14 cellular contexts compared by ENCODE assay signal in genomic region chr19:15173746-15174404, GRCh38. TPM values are rescaled to one million over a fixed set of nuclear protein-coding genes. Genes with fewer than 3 reads are reported as not detected.
DNase-seq lines count a peak whose midpoint lies in the region; ATAC-seq, FAIRE-seq and TF ChIP-seq lines count a peak whose summit lies in the region.
"Had no signal": no experiment of that assay in that cellular context is flagged by ENCODE, and none has a peak within 500 bp of the region (broad histone marks: within the 10 kb centered on the region; RNA-seq: fewer than 3 reads in every experiment).

No MANE protein-coding gene starts in this region.

- POLR2A ChIA-PET in H1 (lab: Charles Lee; ENCODE audit: partially characterized antibody): interaction anchor here (1.0 to 1.1 kb wide), 2 partner anchors 11 to 17 kb away, joined by 3 to 4 read pairs; no protein-coding TSS in a partner anchor

- no peak overlapping the region for H3K4me3 ChIP-seq in H1 (ENCODE audit: extremely low read depth in 1 of 4, insufficient read depth in 2 of 4, low read depth in 3 of 4, low read length in 4 of 4)
- H3K4me3 ChIP-seq: psoas muscle had no signal

- no peak overlapping the region for H3K23ac ChIP-seq in H1 (ENCODE audit: insufficient read length)

- H3K9ac ChIP-seq in H1 (replicated peaks in 1 of 4; ENCODE audit: extremely low read depth in 1 of 4, low read depth in 3 of 4, low read length in 3 of 4): no peak overlapping the region

- H3K79me2 ChIP-seq in H1 (ENCODE audit: control insufficient read depth in 1 of 2, insufficient read depth in 2 of 2, low read length in 2 of 2): no peaks in the 10 kb centered on the region

- H2BK12ac ChIP-seq in H1 (ENCODE audit: low read depth, low read length): no peak overlapping the region

- no peaks in the 10 kb centered on the region for H3K9me3 ChIP-seq in H1 (ENCODE audit: insufficient read depth in 2 of 2, low read depth in 1 of 2, low read length in 1 of 2)
- H3K9me3 ChIP-seq: psoas muscle had no signal

- H2AFZ ChIP-seq in H1 (ENCODE audit: low read length): no peak overlapping the region

- peaks cover 0 to 5% (median 3%) of the 10 kb centered on the region in 4 experiments; a peak in 2 of 7 replicates for H3K4me1 ChIP-seq in H1 (replicated peaks in 1 of 4; ENCODE audit: control insufficient read depth in 3 of 4, insufficient read depth in 4 of 4, low read length in 3 of 4)

- H4K20me1 ChIP-seq in H1 (replicated peaks in 1 of 2; ENCODE audit: control insufficient read depth in 1 of 2, insufficient read depth in 2 of 2, low read length in 2 of 2): peaks cover 6 to 14% of the 10 kb centered on the region in 2 experiments

- TF ChIP-seq RAD21 in H1 (IDR thresholded peaks at IDR 0.05 in 1 of 2, conservative IDR thresholded peaks at IDR 0.05 in 1 of 2; ENCODE audit: low read depth in 2 of 2, low read length in 2 of 2): peak in 1 of 2 experiments; percentile 22; a peak in 1 of 4 replicates

- H3K56ac ChIP-seq in H1 (replicated peaks; ENCODE audit: insufficient read length, low read depth, low read length): no peak overlapping the region

- H4K5ac ChIP-seq in H1 (ENCODE audit: insufficient read length, low read depth, low read length): no peak overlapping the region

- no peak overlapping the region for H3K4ac ChIP-seq in H1 (replicated peaks; ENCODE audit: insufficient read length, low read depth, low read length)

- H2AK5ac ChIP-seq in H1 (ENCODE audit: low read depth, low read length): no peak overlapping the region

- H4K91ac ChIP-seq in H1 (replicated peaks; ENCODE audit: insufficient read length, low read length): no peak overlapping the region

- ATAC-seq in HG03520 (IDR thresholded peaks at IDR 0.05; ENCODE audit: unreplicated experiment): no peak
- ATAC-seq in GM21367 (IDR thresholded peaks at IDR 0.05; ENCODE audit: unreplicated experiment): no peak
- no peak for ATAC-seq in HG02763 (IDR thresholded peaks at IDR 0.05; ENCODE audit: unreplicated experiment)
- ATAC-seq: psoas muscle had no signal

- DNase-seq in ACHN: peak; percentile 30
- peak; percentile 86 for DNase-seq in NCI-H82 (lab: John Stamatoyannopoulos, UW)
- DNase-seq in H1 (ENCODE audit: low read depth in 1 of 2, low spot score in 2 of 2): no peak
- no peak for DNase-seq in NCI-H774 (lab: John Stamatoyannopoulos, UW)
- DNase-seq: COR-L47; effector CD4-positive, alpha-beta T cell; NCI-H1092; psoas muscle had no signal

- H2BK120ac ChIP-seq in H1 (replicated peaks; ENCODE audit: low read depth, low read length): no peak overlapping the region

- CTCF ChIA-PET in H1 (lab: Charles Lee; ENCODE audit: partially characterized antibody): interaction anchor here (0.6 to 2.3 kb wide), 16 partner anchors 8 to 92 kb away, joined by 3 to 10 read pairs (median 4); partner anchors contain the start of gene OR1I1

- no peak overlapping the region for H3K27ac ChIP-seq in H1 (ENCODE audit: low read depth, low read length)
- H3K27ac ChIP-seq: psoas muscle had no signal

- no peak overlapping the region for H3K4me2 ChIP-seq in H1 (ENCODE audit: insufficient read depth in 1 of 2, low read depth in 2 of 2, low read length in 2 of 2)

- peaks cover 3% of the 10 kb centered on the region; the same call in 1 of the 2 replicates for H3K23me2 ChIP-seq in H1 (ENCODE audit: low read depth, low read length)

- no peak overlapping the region for H3K18ac ChIP-seq in H1 (ENCODE audit: extremely low read depth, low read length)

- TF ChIP-seq POLR2A in H1 (IDR thresholded peaks at IDR 0.05; ENCODE audit: control extremely low read depth in 1 of 2, low read depth in 2 of 2, low read length in 2 of 2): no peak

- H2BK5ac ChIP-seq in H1 (ENCODE audit: low read depth, low read length): no peak overlapping the region

- H3K36me3 ChIP-seq in H1 (ENCODE audit: control insufficient read depth in 2 of 4, insufficient read depth in 4 of 4, low read length in 3 of 4): peaks cover 9 to 54% (median 27%) of the 10 kb centered on the region in 4 experiments; a peak in 7 of 8 replicates

- no peak for FAIRE-seq in H1 (lab: Jason Lieb, UNC)
- FAIRE-seq: islet of Langerhans had no signal

- H3K27me3 ChIP-seq in H1 (replicated peaks in 1 of 4; ENCODE audit: control insufficient read depth in 3 of 4, extremely low read depth in 1 of 4, insufficient read depth in 3 of 4, low read length in 3 of 4): no peaks in the 10 kb centered on the region

- TF ChIP-seq CTCF in GM12873 (IDR thresholded peaks at IDR 0.05; ENCODE audit: insufficient read depth, low read depth, low read length, missing control alignments) (peak; percentile 22), H1 (IDR thresholded peaks at IDR 0.05; ENCODE audit: control extremely low read depth in 1 of 3, insufficient read depth in 1 of 3, low read depth in 1 of 3, low read length in 3 of 3) (peak; percentile 34 to 60 (median 47))

- no peak overlapping the region for H2BK20ac ChIP-seq in H1 (ENCODE audit: low read length)

- H3K79me1 ChIP-seq in H1 (ENCODE audit: low read depth, low read length): no peaks in the 10 kb centered on the region

- H2BK15ac ChIP-seq in H1 (ENCODE audit: low read length): no peak overlapping the region

- H3K14ac ChIP-seq in H1 (ENCODE audit: insufficient read length): no peak overlapping the region

- WGBS in H1 (ENCODE audit: extremely low coverage in 1 of 2, insufficient coverage in 1 of 2, insufficient read length in 1 of 2, insufficient replicate concordance in 2 of 2, low coverage in 1 of 2, low lambda C conversion rate in 2 of 2, missing lambda C conversion rate in 1 of 2), 2 experiments: 93% methylated on average over 37 of the region's 37 CpGs; no CpG with 5 or more reads in 1 of the 2 experiments

- TF ChIP-seq EP300 in H1 (IDR thresholded peaks at IDR 0.05; ENCODE audit: borderline replicate concordance in 1 of 2, low read depth in 2 of 2, low read length in 2 of 2): no peak

- no peak overlapping the region for H4K8ac ChIP-seq in H1 (ENCODE audit: extremely low read depth, insufficient read depth, low read length)

- in situ Hi-C loops in ACHN (cut with HindIII; ENCODE audit: low pct_ligation_motif_present, low pct_unique_long_range_greater_than_20kb, low sequenced_read_pairs): no loop called here

TF ChIP-seq in H1, 55 proteins besides CTCF, POLR2A, EP300 and RAD21 (continues in another document):
- TF ChIP-seq HDAC2 (IDR thresholded peaks at IDR 0.05; ENCODE audit: borderline replicate concordance in 1 of 2, low read depth in 2 of 2, low read length in 2 of 2): no peak
- no peak for TF ChIP-seq PHF8 (conservative IDR thresholded peaks at IDR 0.05; ENCODE audit: low read depth, low read length)
- no peak for TF ChIP-seq RNF2 (IDR thresholded peaks at IDR 0.05; ENCODE audit: borderline replicate concordance, low read depth, low read length, missing control alignments, poor library complexity, severe bottlenecking)
- TF ChIP-seq RBBP5 (IDR thresholded peaks at IDR 0.05; ENCODE audit: borderline replicate concordance, low read depth, low read length): no peak
- TF ChIP-seq ATF2 (IDR thresholded peaks at IDR 0.05; ENCODE audit: low read length): no peak
- TF ChIP-seq RFX5 (IDR thresholded peaks at IDR 0.05; ENCODE audit: borderline replicate concordance, low read depth, low read length): no peak
- TF ChIP-seq POLR2AphosphoS5 (IDR thresholded peaks at IDR 0.05; ENCODE audit: low read depth, low read length): no peak
- TF ChIP-seq BACH1 (IDR thresholded peaks at IDR 0.05; ENCODE audit: low read length): no peak
- TF ChIP-seq, protein P1, sequence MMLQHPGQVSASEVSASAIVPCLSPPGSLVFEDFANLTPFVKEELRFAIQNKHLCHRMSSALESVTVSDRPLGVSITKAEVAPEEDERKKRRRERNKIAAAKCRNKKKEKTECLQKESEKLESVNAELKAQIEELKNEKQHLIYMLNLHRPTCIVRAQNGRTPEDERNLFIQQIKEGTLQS (IDR thresholded peaks at IDR 0.05; ENCODE audit: insufficient read depth, low read depth, low read length): no peak
- TF ChIP-seq, protein P2, sequence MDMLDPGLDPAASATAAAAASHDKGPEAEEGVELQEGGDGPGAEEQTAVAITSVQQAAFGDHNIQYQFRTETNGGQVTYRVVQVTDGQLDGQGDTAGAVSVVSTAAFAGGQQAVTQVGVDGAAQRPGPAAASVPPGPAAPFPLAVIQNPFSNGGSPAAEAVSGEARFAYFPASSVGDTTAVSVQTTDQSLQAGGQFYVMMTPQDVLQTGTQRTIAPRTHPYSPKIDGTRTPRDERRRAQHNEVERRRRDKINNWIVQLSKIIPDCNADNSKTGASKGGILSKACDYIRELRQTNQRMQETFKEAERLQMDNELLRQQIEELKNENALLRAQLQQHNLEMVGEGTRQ (IDR thresholded peaks at IDR 0.05; ENCODE audit: low read length): no peak

RNA-seq across cellular contexts. Expression of gene NOTCH3, which starts 26.9 kb away (rescaled TPM):
- 107 and 111 TPM in 2 replicates for total RNA-seq in H1 (2021; fragmentation: NEBNext Ultra II Directional; extraction: Animal tissue kit (Norgen Biotek cat#: 25700))
- 37.5 and 65.9 TPM in 2 replicates for polyA plus RNA-seq in H1 (2011; rRNA removed)
- 27.5 TPM for polyA plus RNA-seq in H1 (2011; cell fraction: cytosol; rRNA removed)
- 90.3 TPM for polyA plus RNA-seq in H1 (2011; cell fraction: nucleus; rRNA removed)
- 38.0 to 79.1 TPM (median 69.0 TPM) in 4 replicates for polyA plus RNA-seq in H1 (2012, experiment 1 of 2)
- polyA plus RNA-seq in H1 (2012, experiment 2 of 2): 38.3 TPM
- 77.9 TPM for polyA plus RNA-seq in H1 (2013, experiment 1 of 2)
- polyA plus RNA-seq in H1 (2013, experiment 2 of 2): 64.5 TPM
- polyA minus RNA-seq in H1 (2011; rRNA and poly(A)+ RNA removed): 117 and 119 TPM in 2 replicates
- 145 TPM for polyA minus RNA-seq in H1 (2011; cell fraction: cytosol; rRNA and poly(A)+ RNA removed)
- 87.8 TPM for polyA minus RNA-seq in H1 (2011; cell fraction: nucleus; rRNA and poly(A)+ RNA removed)
- total RNA-seq: T-helper 1 cell treated with Interleukin-12 subunit alpha and Interleukin-12 subunit beta and Interleukin-4 antibody, amounts not matched to agents 30 ng/mL and 1 ng/mL, for 36 hours had no signal

RNA-seq across cellular contexts. Expression of gene EPHX3, which starts 58.4 kb away (rescaled TPM):
- total RNA-seq in H1 (2021; fragmentation: NEBNext Ultra II Directional; extraction: Animal tissue kit (Norgen Biotek cat#: 25700)): 30.2 and 30.9 TPM in 2 replicates
- 47.6 and 67.5 TPM in 2 replicates for polyA plus RNA-seq in H1 (2011; rRNA removed)
- 24.1 TPM for polyA plus RNA-seq in H1 (2011; cell fraction: cytosol; rRNA removed)
- polyA plus RNA-seq in H1 (2011; cell fraction: nucleus; rRNA removed): 51.8 TPM
- polyA plus RNA-seq in H1 (2012, experiment 1 of 2): 25.8 to 35.8 TPM (median 34.5 TPM) in 4 replicates
- polyA plus RNA-seq in H1 (2012, experiment 2 of 2): 44.5 TPM
- 39.3 TPM for polyA plus RNA-seq in H1 (2013, experiment 1 of 2)
- polyA plus RNA-seq in H1 (2013, experiment 2 of 2): 42.0 TPM
- polyA minus RNA-seq in H1 (2011; rRNA and poly(A)+ RNA removed): 25.4 and 38.4 TPM in 2 replicates
- 11.8 TPM for polyA minus RNA-seq in H1 (2011; cell fraction: cytosol; rRNA and poly(A)+ RNA removed)
- 14.0 TPM for polyA minus RNA-seq in H1 (2011; cell fraction: nucleus; rRNA and poly(A)+ RNA removed)
- total RNA-seq: T-helper 1 cell treated with Interleukin-12 subunit alpha and Interleukin-12 subunit beta and Interleukin-4 antibody, amounts not matched to agents 30 ng/mL and 1 ng/mL, for 36 hours had no signal

Comparison
In these comparisons a context has a peak if more than half of its experiments do, and no peak if none do; other contexts are left out.
1. DNase-seq: peak in ACHN (single experiment) and NCI-H82 (single experiment); none in H1 (0 of 2) and NCI-H774 (single experiment).